In genomic region chr11:37141707-37142106, GRCh38 we compare ENCODE assay signal across 23 cellular contexts.
DNase-seq lines count a peak whose midpoint lies in the region; ATAC-seq, FAIRE-seq and TF ChIP-seq lines count a peak whose summit lies in the region.
"Had no signal": no experiment of that assay in that cellular context is flagged by ENCODE, and none has a peak within 500 bp of the region (broad histone marks: within the 10 kb centered on the region; RNA-seq: fewer than 3 reads in every experiment).

No MANE protein-coding gene starts in this region.

- peak; percentile 55; the same call in 1 of the 2 replicates for TF ChIP-seq CTCF in PC-3 (conservative IDR thresholded peaks at IDR 0.05; ENCODE audit: low read depth, low read length)
- TF ChIP-seq CTCF in GM10248 (IDR thresholded peaks at IDR 0.05; ENCODE audit: control extremely low read depth, extremely low read depth, low read depth, missing control alignments): no peak

- POLR2A ChIA-PET in PC-3 (lab: Charles Lee; ENCODE audit: unreplicated experiment): no interaction called here
- POLR2A ChIA-PET in GM10248 (lab: Yijun Ruan, JAX): no interaction called here

- H3K9ac ChIP-seq in PC-3 (ENCODE audit: low read length): no peak overlapping the region

- H3K9me3 ChIP-seq in PC-3 (ENCODE audit: low read length): no peaks in the 10 kb centered on the region
- H3K9me3 ChIP-seq: neutrophil, tibial artery had no signal

- H4K20me1 ChIP-seq in PC-3 (ENCODE audit: low read length): no peaks in the 10 kb centered on the region

- no peak overlapping the region for H3K27ac ChIP-seq in PC-3 (ENCODE audit: low read length)
- H3K27ac ChIP-seq: neutrophil, tibial artery had no signal

- no peaks in the 10 kb centered on the region for H3F3A ChIP-seq in PC-3 (ENCODE audit: low read length, unreplicated experiment)

- FAIRE-seq in GM12892 (lab: Jason Lieb, UNC): no peak

- H3K4me1 ChIP-seq in PC-3 (ENCODE audit: insufficient read depth, low read length): no peaks in the 10 kb centered on the region
- H3K4me1 ChIP-seq: tibial artery had no signal

- peak; percentile 46 for ATAC-seq in PC-3
- ATAC-seq: activated CD8-positive, alpha-beta T cell treated with anti-CD3 and anti-CD28 coated beads, Interleukin-2, amount 10 ng/mL, durations not matched to agents 7 days and 5 days; left cardiac atrium; Right ventricle myocardium inferior; stimulated activated naive CD8-positive, alpha-beta T cell treated with anti-CD3 and anti-CD28 coated beads, Interleukin-15, amount 100 ng/mL, for 72 hours had no signal

- BruUV-seq in PC-3 (replicated peaks; lab: Mats Ljungman, UMichigan): no TSS peak

- CTCF ChIA-PET in PC-3 (lab: Charles Lee) (interaction anchor here (0.6 kb wide), 1 partner anchor 68 kb away, joined by 4 read pairs; no protein-coding TSS in a partner anchor), GM10248 (lab: Yijun Ruan, JAX) (interaction anchor here (0.9 kb wide), 1 partner anchor 10 kb away, joined by 3 read pairs; no protein-coding TSS in a partner anchor)

- DNase-seq in DMS53 (lab: John Stamatoyannopoulos, UW) (peak; percentile 4), DMS53 treated with DMSO at 0.1 percent for 48 hours (lab: John Stamatoyannopoulos, UW; ENCODE audit: unreplicated experiment) (no peak), H4 (ENCODE audit: low spot score) (peak; percentile 27), PC-3 (peak; percentile 53), islet precursor cell (peak; percentile 59), GM12892 (ENCODE audit: insufficient read length) (no peak), GM10248 (ENCODE audit: extremely low spot score) (no peak)
- DNase-seq in stimulated activated CD4-positive, alpha-beta T cell treated with anti-CD3 and anti-CD28 coated beads, Interleukin-2, amount 100 ng/mL, for 48 hours: no peak
- DNase-seq: 8988T; activated CD4-positive, alpha-beta T cell treated with anti-CD3 and anti-CD28 coated beads for 1 hour; activated CD8-positive, alpha-beta T cell treated with anti-CD3 and anti-CD28 coated beads, Interleukin-2, amount 10 ng/mL, durations not matched to agents 7 days and 5 days; activated effector memory CD4-positive, alpha-beta T cell treated with Interleukin-2 at 50 U/mL for 16 hours; activated T-cell treated with anti-CD3 and anti-CD28 coated beads for 4 hours; cerebellar nuclear complex; left cardiac atrium; mesenchymal stem cell; NCI-H524; stimulated activated CD4-positive, alpha-beta T cell treated with anti-CD3 and anti-CD28 coated beads, Interleukin-15, amount 100 ng/mL, for 24 hours; stimulated activated naive CD8-positive, alpha-beta T cell treated with anti-CD3 and anti-CD28 coated beads, Interleukin-15, amount 100 ng/mL, for 72 hours; SW 1271; tibial artery had no signal

- no peak overlapping the region for H2AFZ ChIP-seq in PC-3 (ENCODE audit: low read length)

- no peaks in the 10 kb centered on the region for H3K9me2 ChIP-seq in PC-3 (replicated peaks; ENCODE audit: low read length)

- no peaks in the 10 kb centered on the region for H3K36me3 ChIP-seq in PC-3 (ENCODE audit: low read depth, low read length)
- H3K36me3 ChIP-seq: neutrophil, tibial artery had no signal

- TF ChIP-seq POLR2A in GM12892 (IDR thresholded peaks at IDR 0.05; ENCODE audit: low read depth, low read length): no peak

- H3K4me2 ChIP-seq in PC-3 (ENCODE audit: low read length): no peak overlapping the region

- H3K4me3 ChIP-seq in PC-3 (ENCODE audit: low read length): no peak overlapping the region
- H3K4me3 ChIP-seq: tibial artery had no signal

- intact Hi-C loops in PC-3 (cut with micrococcal nuclease): loop anchor here (2.0 to 5.0 kb wide), 2 partner anchors 211 to 306 kb away; no protein-coding TSS in a partner anchor

- H3K79me2 ChIP-seq in PC-3 (ENCODE audit: low read length): no peaks in the 10 kb centered on the region

- no peaks in the 10 kb centered on the region for H3K27me3 ChIP-seq in PC-3 (ENCODE audit: low read length)
- H3K27me3 ChIP-seq: neutrophil, tibial artery had no signal

Comparison
In these comparisons a context has a peak if more than half of its experiments do, and no peak if none do; other contexts are left out.
1. DNase-seq: peak in DMS53 (single experiment), H4 (single experiment), PC-3 (single experiment) and islet precursor cell (single experiment); none in DMS53 treated with DMSO at 0.1 percent for 48 hours (single experiment), stimulated activated CD4-positive, alpha-beta T cell treated with anti-CD3 and anti-CD28 coated beads, Interleukin-2, amount 100 ng/mL, for 48 hours (0 of 2), GM12892 (single experiment) and GM10248 (single experiment).